In the genomic region with DNA sequence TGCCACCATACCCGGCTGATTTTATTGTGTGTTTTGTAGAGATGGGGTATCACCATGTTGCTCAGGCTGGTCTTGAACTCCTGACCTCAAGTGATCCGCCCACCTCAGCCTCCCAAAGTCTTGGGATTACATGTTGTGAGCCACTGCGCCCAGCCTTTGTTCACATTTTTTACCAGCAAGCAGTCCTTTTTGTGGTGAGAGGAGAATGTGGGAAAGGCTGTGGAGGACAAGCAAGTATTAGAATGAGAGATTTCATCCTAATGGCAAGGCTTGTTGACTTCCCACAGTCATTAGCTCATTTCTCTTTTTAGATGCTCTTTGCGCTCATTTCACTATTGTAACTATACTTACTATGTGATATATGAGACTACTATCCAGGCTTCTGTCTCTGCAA, we compare ENCODE assay signal across 30 cellular contexts. TPM values are rescaled to one million over a fixed set of nuclear protein-coding genes. Genes with fewer than 3 reads are reported as not detected.
A peak's percentile ranks its signal among the peaks of the same experiment; 100 is the strongest.
DNase-seq lines count a peak whose midpoint lies in the region; ATAC-seq and TF ChIP-seq lines count a peak whose summit lies in the region.
"Had no signal": no experiment of that assay in that cellular context is flagged by ENCODE, and none has a peak within 500 bp of the region (broad histone marks: within the 10 kb centered on the region; RNA-seq: fewer than 3 reads in every experiment).

No MANE protein-coding gene starts in this region.

- POLR2A ChIA-PET in naive thymus-derived CD4-positive, alpha-beta T cell (lab: Charles Lee), result no interaction called here
- POLR2A ChIA-PET in SK-N-SH (lab: Yijun Ruan, JAX), result no interaction called here

- H3K36me3 Mint-ChIP-seq in activated naive CD4-positive, alpha-beta T cell treated with anti-CD3 and anti-CD28 coated beads for 36 hours (ENCODE audit: low read depth), result no peaks in the 10 kb centered on the region
- H3K36me3 Mint-ChIP-seq in GM23338 (ENCODE audit: low read depth), result no peaks in the 10 kb centered on the region
- H3K36me3 Mint-ChIP-seq in activated T-helper 2 cell treated with anti-CD3 and anti-CD28 coated beads, Interferon-gamma antibody, Interleukin-2, Interleukin-4, amounts not matched to agents 10 μg/mL and 5 μg/mL and 100 μg/mL, durations not matched to agents 14 hours and 24 hours and 36 hours (ENCODE audit: low read depth), result peaks cover 3% of the 10 kb centered on the region
- peaks cover 0 to 11% (median 4%) of the 10 kb centered on the region in 5 donors for H3K36me3 Mint-ChIP-seq in naive thymus-derived CD4-positive, alpha-beta T cell

- no peaks in the 10 kb centered on the region for H3K9me3 ChIP-seq in naive thymus-derived CD4-positive, alpha-beta T cell (ENCODE audit: control insufficient read depth in 2 of 3, low read length in 3 of 3)
- no peaks in the 10 kb centered on the region for H3K9me3 ChIP-seq in SK-N-SH
- H3K9me3 ChIP-seq: ascending aorta, Peyer's patch, testis had no signal

- TF ChIP-seq CTCF in GM23338 (conservative IDR thresholded peaks at IDR 0.05; ENCODE audit: low read depth in 2 of 2) (no peak), SK-N-SH (IDR thresholded peaks at IDR 0.05) (no peak)

- H3K9me2 ChIP-seq in GM23338 (ENCODE audit: insufficient read depth) (peaks cover 2% of the 10 kb centered on the region; the same call in 1 of the 2 replicates), SK-N-SH (no peaks in the 10 kb centered on the region)

- H3K4me1 ChIP-seq in GM23338 (ENCODE audit: insufficient read depth) (no peaks in the 10 kb centered on the region), SK-N-SH (ENCODE audit: control insufficient read depth in 1 of 2, insufficient read depth in 2 of 2, low read depth in 1 of 2, low read length in 1 of 2) (no peaks in the 10 kb centered on the region; a peak in 1 of 4 replicates)
- H3K4me1 ChIP-seq in naive thymus-derived CD4-positive, alpha-beta T cell (ENCODE audit: control insufficient read depth in 2 of 2, insufficient read depth in 2 of 2, low read length in 2 of 2), result peaks cover 14 to 24% of the 10 kb centered on the region in 2 donors
- H3K4me1 ChIP-seq: ascending aorta, Peyer's patch, testis had no signal

- no peak for TF ChIP-seq RAD21 in SK-N-SH (IDR thresholded peaks at IDR 0.05; ENCODE audit: low read length)

- DNase-seq in activated naive CD4-positive, alpha-beta T cell treated with anti-CD3 and anti-CD28 coated beads for 36 hours, result no peak
- no peak for DNase-seq in activated naive CD4-positive, alpha-beta T cell treated with anti-CD3 and anti-CD28 coated beads, Interleukin-2, amount 50 U/mL, for 16 hours
- DNase-seq in GM23338 (ENCODE audit: low spot score) (no peak), SK-N-SH (no peak), COLO829 (ENCODE audit: low spot score) (no peak), T-helper 9 cell (no peak)
- DNase-seq in activated T-helper 2 cell treated with anti-CD3 and anti-CD28 coated beads, Interferon-gamma antibody, Interleukin-2, Interleukin-4, amounts not matched to agents 10 μg/mL and 5 μg/mL and 100 μg/mL, durations not matched to agents 14 hours and 24 hours and 36 hours (ENCODE audit: low spot score), result no peak
- no peak for DNase-seq in naive thymus-derived CD4-positive, alpha-beta T cell
- DNase-seq: activated CD8-positive, alpha-beta memory T cell treated with anti-CD3 and anti-CD28 coated beads for 24 hours; activated naive CD4-positive, alpha-beta T cell treated with Interleukin-2 at 50 U/mL for 16 hours; activated T-cell treated with anti-CD3 and anti-CD28 coated beads for 4 hours; C1 segment of cervical spinal cord; caudate nucleus; cortex of kidney; effector memory CD8-positive, alpha-beta T cell; hypothalamus; left cardiac atrium; NCI-H1436 treated with DMSO at 0.1 percent for 48 hours; NCI-H2107; NCI-H345; NCI-H748 treated with DMSO at 0.1 percent for 48 hours; nephron progenitor cell; Peyer's patch; SHP77 treated with DMSO at 0.1 percent for 48 hours; testis had no signal

- H4K20me1 ChIP-seq in GM23338 (replicated peaks; ENCODE audit: insufficient read depth), result no peaks in the 10 kb centered on the region
- no peaks in the 10 kb centered on the region for H4K20me1 ChIP-seq in SK-N-SH (ENCODE audit: insufficient read depth)

- H3K27me3 ChIP-seq in GM23338 (ENCODE audit: insufficient read depth) (no peaks in the 10 kb centered on the region), SK-N-SH (ENCODE audit: insufficient read depth) (no peaks in the 10 kb centered on the region)
- H3K27me3 ChIP-seq in naive thymus-derived CD4-positive, alpha-beta T cell (ENCODE audit: control insufficient read depth in 2 of 2, insufficient read depth in 2 of 2, low read length in 2 of 2), result no peaks in the 10 kb centered on the region
- H3K27me3 ChIP-seq: ascending aorta, Peyer's patch, testis had no signal

- no peak overlapping the region for H3K9ac ChIP-seq in SK-N-SH

- H2AFZ ChIP-seq in GM23338 (peak overlapping the region; percentile 74; the same call in 1 of the 2 replicates), SK-N-SH (ENCODE audit: low read depth) (no peak overlapping the region)

- H3K4me3 Mint-ChIP-seq in activated naive CD4-positive, alpha-beta T cell treated with anti-CD3 and anti-CD28 coated beads for 36 hours, result no peak overlapping the region
- H3K4me3 Mint-ChIP-seq in GM23338, result no peak overlapping the region
- no peak overlapping the region for H3K4me3 Mint-ChIP-seq in activated T-helper 2 cell treated with anti-CD3 and anti-CD28 coated beads, Interferon-gamma antibody, Interleukin-2, Interleukin-4, amounts not matched to agents 10 μg/mL and 5 μg/mL and 100 μg/mL, durations not matched to agents 14 hours and 24 hours and 36 hours (ENCODE audit: low read depth)
- peak overlapping the region in 5 of 10 donors; percentile 37 to 76 (median 53) for H3K4me3 Mint-ChIP-seq in naive thymus-derived CD4-positive, alpha-beta T cell
- H3K4me3 Mint-ChIP-seq: effector memory CD8-positive, alpha-beta T cell; nephron progenitor cell; WTC11 had no signal

- intact Hi-C loops in activated naive CD4-positive, alpha-beta T cell treated with anti-CD3 and anti-CD28 coated beads for 36 hours (cut with micrococcal nuclease), result loop anchor here (2.0 to 10.0 kb wide), 3 partner anchors 144 to 832 kb away; a partner anchor contains a TSS
- intact Hi-C loops in activated T-helper 2 cell treated with anti-CD3 and anti-CD28 coated beads, Interferon-gamma antibody, Interleukin-2, Interleukin-4, amounts not matched to agents 10 μg/mL and 5 μg/mL and 100 μg/mL, durations not matched to agents 14 hours and 24 hours and 36 hours (cut with micrococcal nuclease), result loop anchor here (2.0 to 10.0 kb wide), 4 partner anchors 42 to 468 kb away; a partner anchor contains a TSS
- intact Hi-C loops in naive thymus-derived CD4-positive, alpha-beta T cell (cut with micrococcal nuclease), result loop anchor here in 1 of 2 donors (2.0 to 5.0 kb wide), 4 partner anchors 45 to 145 kb away; a partner anchor contains a TSS

- TF ChIP-seq EP300 in SK-N-SH (IDR thresholded peaks at IDR 0.05; ENCODE audit: borderline replicate concordance in 1 of 2, low read depth in 1 of 2, low read length in 1 of 2), result no peak

- H3K4me3 ChIP-seq in GM23338, result no peak overlapping the region
- no peak overlapping the region for H3K4me3 ChIP-seq in naive thymus-derived CD4-positive, alpha-beta T cell (ENCODE audit: low read length)
- no peak overlapping the region for H3K4me3 ChIP-seq in SK-N-SH (ENCODE audit: low read depth in 2 of 2, low read length in 1 of 2)
- H3K4me3 ChIP-seq: ascending aorta, lung, Peyer's patch, testis had no signal

- peak overlapping the region; percentile 54 for H3K27ac Mint-ChIP-seq in activated naive CD4-positive, alpha-beta T cell treated with anti-CD3 and anti-CD28 coated beads for 36 hours
- H3K27ac Mint-ChIP-seq in GM23338, result no peak overlapping the region
- peak overlapping the region; percentile 13 for H3K27ac Mint-ChIP-seq in activated T-helper 2 cell treated with anti-CD3 and anti-CD28 coated beads, Interferon-gamma antibody, Interleukin-2, Interleukin-4, amounts not matched to agents 10 μg/mL and 5 μg/mL and 100 μg/mL, durations not matched to agents 14 hours and 24 hours and 36 hours
- H3K27ac Mint-ChIP-seq in naive thymus-derived CD4-positive, alpha-beta T cell, result peak overlapping the region in 5 of 9 donors; percentile 60 to 74 (median 66)
- H3K27ac Mint-ChIP-seq: nephron progenitor cell, WTC11 had no signal

- CTCF ChIA-PET in activated naive CD4-positive, alpha-beta T cell treated with anti-CD3 and anti-CD28 coated beads for 36 hours (lab: Charles Lee), result no interaction called here
- CTCF ChIA-PET in naive thymus-derived CD4-positive, alpha-beta T cell (lab: Charles Lee), result no interaction called here
- CTCF ChIA-PET in SK-N-SH (lab: Yijun Ruan, JAX), result interaction anchor here (0.6 kb wide), 1 partner anchor 714 kb away, joined by 3 read pairs; no protein-coding TSS in a partner anchor

- H3K27me3 Mint-ChIP-seq in activated naive CD4-positive, alpha-beta T cell treated with anti-CD3 and anti-CD28 coated beads for 36 hours (ENCODE audit: low read depth), result no peaks in the 10 kb centered on the region
- H3K27me3 Mint-ChIP-seq in GM23338 (ENCODE audit: insufficient read depth, low read depth, poor library complexity), result peaks cover 3% of the 10 kb centered on the region
- no peaks in the 10 kb centered on the region for H3K27me3 Mint-ChIP-seq in activated T-helper 2 cell treated with anti-CD3 and anti-CD28 coated beads, Interferon-gamma antibody, Interleukin-2, Interleukin-4, amounts not matched to agents 10 μg/mL and 5 μg/mL and 100 μg/mL, durations not matched to agents 14 hours and 24 hours and 36 hours (ENCODE audit: low read depth)
- no peaks in the 10 kb centered on the region for H3K27me3 Mint-ChIP-seq in naive thymus-derived CD4-positive, alpha-beta T cell

- H3K4me2 ChIP-seq in GM23338, result no peak overlapping the region
- no peak overlapping the region for H3K4me2 ChIP-seq in SK-N-SH

- H3K27ac ChIP-seq in GM23338 (ENCODE audit: low read depth) (no peak overlapping the region), SK-N-SH (ENCODE audit: low read depth in 2 of 2, low read length in 1 of 2) (no peak overlapping the region)
- no peak overlapping the region for H3K27ac ChIP-seq in naive thymus-derived CD4-positive, alpha-beta T cell (ENCODE audit: low read depth, low read length)
- H3K27ac ChIP-seq: ascending aorta, Peyer's patch, testis had no signal

- WGBS in SK-N-SH (ENCODE audit: low lambda C conversion rate), result 79% methylated on average over 4 of the region's 4 CpGs

- peaks cover 39% of the 10 kb centered on the region for H3K4me1 Mint-ChIP-seq in activated naive CD4-positive, alpha-beta T cell treated with anti-CD3 and anti-CD28 coated beads for 36 hours (ENCODE audit: low read depth)
- no peaks in the 10 kb centered on the region; the same call in 2 of the 3 replicates for H3K4me1 Mint-ChIP-seq in GM23338
- peaks cover 54% of the 10 kb centered on the region for H3K4me1 Mint-ChIP-seq in activated T-helper 2 cell treated with anti-CD3 and anti-CD28 coated beads, Interferon-gamma antibody, Interleukin-2, Interleukin-4, amounts not matched to agents 10 μg/mL and 5 μg/mL and 100 μg/mL, durations not matched to agents 14 hours and 24 hours and 36 hours (ENCODE audit: low read depth)
- H3K4me1 Mint-ChIP-seq in naive thymus-derived CD4-positive, alpha-beta T cell, result peaks cover 17 to 60% (median 29%) of the 10 kb centered on the region in 7 donors
- H3K4me1 Mint-ChIP-seq: WTC11 had no signal

- H3K36me3 ChIP-seq in GM23338 (ENCODE audit: insufficient read depth) (no peaks in the 10 kb centered on the region), SK-N-SH (replicated peaks in 1 of 2; ENCODE audit: control insufficient read depth in 1 of 2, insufficient read depth in 2 of 2, low read length in 1 of 2) (no peaks in the 10 kb centered on the region)
- no peaks in the 10 kb centered on the region for H3K36me3 ChIP-seq in naive thymus-derived CD4-positive, alpha-beta T cell (ENCODE audit: control insufficient read depth in 2 of 3, insufficient read depth in 3 of 3, low read length in 3 of 3)
- H3K36me3 ChIP-seq: ascending aorta, Peyer's patch had no signal

- no peak for ATAC-seq in GM23338
- no peak for ATAC-seq in naive thymus-derived CD4-positive, alpha-beta T cell
- ATAC-seq: HCT116, WTC11 had no signal

- H3K9me3 Mint-ChIP-seq in activated naive CD4-positive, alpha-beta T cell treated with anti-CD3 and anti-CD28 coated beads for 36 hours, result peaks cover 3% of the 10 kb centered on the region
- peaks cover 9% of the 10 kb centered on the region for H3K9me3 Mint-ChIP-seq in GM23338
- H3K9me3 Mint-ChIP-seq in activated T-helper 2 cell treated with anti-CD3 and anti-CD28 coated beads, Interferon-gamma antibody, Interleukin-2, Interleukin-4, amounts not matched to agents 10 μg/mL and 5 μg/mL and 100 μg/mL, durations not matched to agents 14 hours and 24 hours and 36 hours, result peaks cover 5% of the 10 kb centered on the region
- H3K9me3 Mint-ChIP-seq in naive thymus-derived CD4-positive, alpha-beta T cell, result peaks cover 0 to 11% (median 0%) of the 10 kb centered on the region in 11 donors
- H3K9me3 Mint-ChIP-seq: effector memory CD8-positive, alpha-beta T cell had no signal

- H3K79me2 ChIP-seq in GM23338 (replicated peaks; ENCODE audit: insufficient read depth) (no peaks in the 10 kb centered on the region), SK-N-SH (ENCODE audit: insufficient read depth) (no peaks in the 10 kb centered on the region)

- no peaks in the 10 kb centered on the region for H3F3A ChIP-seq in GM23338 (replicated peaks; ENCODE audit: low read depth)
- H3F3A ChIP-seq in SK-N-SH (replicated peaks; ENCODE audit: insufficient read depth), result no peaks in the 10 kb centered on the region

RNA-seq across cellular contexts. Expression of a gene that starts 6.1 kb away (rescaled TPM):
- total RNA-seq in activated naive CD4-positive, alpha-beta T cell treated with anti-CD3 and anti-CD28 coated beads for 36 hours, result under 1 TPM; 0.31 to 0.32 TPM
- total RNA-seq in GM23338 (2014; rRNA removed; shearing (Covaris generic)), result not detected in 2 replicates
- polyA plus RNA-seq in GM23338 (2016; fragmentation: Nextera tagmentation; extraction: Ambion mirVana) (not detected in 2 replicates), SK-N-SH (2012; rRNA removed) (0.20 and 0.24 TPM in 2 replicates)
- total RNA-seq in activated T-helper 2 cell treated with anti-CD3 and anti-CD28 coated beads, Interferon-gamma antibody, Interleukin-2, Interleukin-4, amounts not matched to agents 10 μg/mL and 5 μg/mL and 100 μg/mL, durations not matched to agents 14 hours and 24 hours and 36 hours, result not detected in 2 replicates
- total RNA-seq in naive thymus-derived CD4-positive, alpha-beta T cell, result 1 to 10 TPM in 1 of 5 experiments, under 1 TPM in 1, not detected in 3; 0.39 to 1.5 TPM
- not detected for polyA plus RNA-seq in naive thymus-derived CD4-positive, alpha-beta T cell
- 0.23 and 0.33 TPM in 2 replicates for polyA plus RNA-seq in SK-N-SH (2012; cell fraction: cytosol; rRNA removed)
- polyA plus RNA-seq in SK-N-SH (2012; cell fraction: nucleus; rRNA removed), result 0.18 and 0.20 TPM in 2 replicates
- total RNA-seq: ascending aorta, left cardiac atrium, Peyer's patch, ureter, WTC11 had no signal
